ENCODE assay signal across 8 cellular contexts in the genomic region with DNA sequence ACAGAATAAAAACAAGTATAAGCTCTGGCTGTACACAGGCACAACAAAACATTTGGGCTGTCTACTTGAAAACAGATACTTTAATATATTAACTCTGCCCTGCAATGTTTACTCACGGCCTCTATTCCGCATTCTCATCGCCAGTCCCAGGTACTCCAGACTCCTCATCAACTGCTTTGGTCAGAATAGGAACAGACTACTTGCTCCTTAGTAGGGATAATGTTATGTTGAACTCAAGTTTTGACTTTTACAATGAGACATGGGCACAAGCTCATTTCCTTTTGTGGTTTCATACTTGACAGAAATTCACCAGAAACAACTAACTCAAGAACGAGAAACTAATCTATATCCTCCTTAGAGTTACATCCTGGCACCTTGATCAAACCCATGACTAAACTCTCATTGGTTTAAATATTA.
A peak's percentile ranks its signal among the peaks of the same experiment; 100 is the strongest.
DNase-seq lines count a peak whose midpoint lies in the region; ATAC-seq and TF ChIP-seq lines count a peak whose summit lies in the region.

No MANE protein-coding gene starts in this region.

- H3K9me3 Mint-ChIP-seq in naive thymus-derived CD8-positive, alpha-beta T cell, result peaks cover 0 to 4% (median 0%) of the 10 kb centered on the region in 9 donors

- H3K4me3 ChIP-seq in ovary, result no peak overlapping the region

- H3K27me3 ChIP-seq in ovary, result no peaks in the 10 kb centered on the region

- 30 to 57% (median 35%) methylated on average over 4 of the region's 4 CpGs for WGBS in ovary, 3 donors

- H3K4me3 Mint-ChIP-seq in naive thymus-derived CD8-positive, alpha-beta T cell, result peak overlapping the region; percentile 92 to 99 (median 97)

- H3K36me3 Mint-ChIP-seq in naive thymus-derived CD8-positive, alpha-beta T cell, result peaks cover 4 to 34% (median 25%) of the 10 kb centered on the region in 3 donors

- H3K4me1 ChIP-seq in ovary (ENCODE audit: insufficient read depth), result peaks cover 4% of the 10 kb centered on the region

- no peaks in the 10 kb centered on the region for H3K9me3 ChIP-seq in ovary

- TF ChIP-seq POLR2A in ovary (IDR thresholded peaks at IDR 0.05), result no peak

- no peaks in the 10 kb centered on the region for H3K27me3 Mint-ChIP-seq in naive thymus-derived CD8-positive, alpha-beta T cell

- intact Hi-C loops in ovary (cut with DNase I), result no loop called here

- DNase-seq in NCI-H2029 treated with DMSO at 0.1 percent for 48 hours (lab: John Stamatoyannopoulos, UW) (peak; percentile 17), ovary (no peak), KG1 (lab: John Stamatoyannopoulos, UW) (no peak), amniotic stem cell (lab: John Stamatoyannopoulos, UW) (no peak), G401 (ENCODE audit: low spot score) (no peak)
- DNase-seq in naive thymus-derived CD8-positive, alpha-beta T cell, result peak in 6 of 10 donors; percentile 3 to 65 (median 36)

- H3K27ac ChIP-seq in ovary, result no peak overlapping the region

- H3K4me1 Mint-ChIP-seq in naive thymus-derived CD8-positive, alpha-beta T cell, result peaks cover 24 to 87% (median 82%) of the 10 kb centered on the region in 4 donors

- H3K36me3 ChIP-seq in ovary, result no peaks in the 10 kb centered on the region

- in situ Hi-C loops in G401 (cut with HindIII; ENCODE audit: low sequenced_read_pairs), result no loop called here

- no peak for TF ChIP-seq CTCF in ovary (IDR thresholded peaks at IDR 0.05)

- peak overlapping the region; percentile 93 to 100 (median 98) for H3K27ac Mint-ChIP-seq in naive thymus-derived CD8-positive, alpha-beta T cell

- no peak for TF ChIP-seq EP300 in ovary (IDR thresholded peaks at IDR 0.05)

- ATAC-seq in GM18907 (IDR thresholded peaks at IDR 0.05; ENCODE audit: unreplicated experiment) (peak; percentile 85), HG02571 (IDR thresholded peaks at IDR 0.05; ENCODE audit: unreplicated experiment) (peak; percentile 57)
- ATAC-seq in naive thymus-derived CD8-positive, alpha-beta T cell, result peak; percentile 52 to 71

- POLR2A ChIA-PET in naive thymus-derived CD8-positive, alpha-beta T cell (lab: Charles Lee), result interaction anchor here (0.6 to 2.3 kb wide), 19 partner anchors 8 to 795 kb away, joined by 3 to 36 read pairs (median 5); partner anchors contain the start of gene ZBTB2

Comparison
In these comparisons a context has a peak if more than half of its experiments do, and no peak if none do; other contexts are left out.
1. DNase-seq: peak in NCI-H2029 treated with DMSO at 0.1 percent for 48 hours (single experiment) and naive thymus-derived CD8-positive, alpha-beta T cell (6 of 10); none in ovary (0 of 5), KG1 (single experiment), amniotic stem cell (single experiment) and G401 (single experiment).
2. Peak in every context shown above with its lines, with median percentiles within 50 percentile points of each other: ATAC-seq.